ENCODE assay signal across 1 cellular context in the genomic region with DNA sequence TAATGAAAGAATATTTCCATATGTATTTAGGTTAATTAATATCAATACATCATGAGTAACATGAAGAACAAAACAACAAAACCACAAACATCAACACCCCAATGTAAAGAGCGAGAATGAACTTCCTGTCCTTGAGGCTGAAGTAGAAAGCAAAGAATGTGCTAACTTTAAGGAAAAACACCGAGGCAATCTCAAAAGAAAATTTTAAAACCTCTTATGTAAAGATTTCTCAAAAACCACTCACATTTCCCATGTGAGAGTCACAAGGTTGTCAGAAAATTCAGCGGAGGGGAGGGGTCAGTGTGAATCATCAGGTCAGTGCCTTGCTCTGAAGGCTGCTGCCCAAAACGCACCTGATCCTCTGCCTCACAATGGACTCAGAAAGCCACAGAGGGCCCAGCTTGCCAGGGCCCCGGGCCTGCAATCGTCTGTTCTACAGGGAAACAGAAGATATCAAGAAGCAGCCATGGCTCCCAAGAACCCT.
TF ChIP-seq lines count a peak whose summit lies in the region.

No MANE protein-coding gene starts in this region.

TF ChIP-seq in IMR-90, 13 proteins besides CTCF, POLR2A, EP300 and RAD21 (continued from another document):
- TF ChIP-seq, protein P1, sequence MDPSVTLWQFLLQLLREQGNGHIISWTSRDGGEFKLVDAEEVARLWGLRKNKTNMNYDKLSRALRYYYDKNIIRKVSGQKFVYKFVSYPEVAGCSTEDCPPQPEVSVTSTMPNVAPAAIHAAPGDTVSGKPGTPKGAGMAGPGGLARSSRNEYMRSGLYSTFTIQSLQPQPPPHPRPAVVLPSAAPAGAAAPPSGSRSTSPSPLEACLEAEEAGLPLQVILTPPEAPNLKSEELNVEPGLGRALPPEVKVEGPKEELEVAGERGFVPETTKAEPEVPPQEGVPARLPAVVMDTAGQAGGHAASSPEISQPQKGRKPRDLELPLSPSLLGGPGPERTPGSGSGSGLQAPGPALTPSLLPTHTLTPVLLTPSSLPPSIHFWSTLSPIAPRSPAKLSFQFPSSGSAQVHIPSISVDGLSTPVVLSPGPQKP (IDR thresholded peaks at IDR 0.05; ENCODE audit: borderline replicate concordance, low read depth, low read length) = no peak
- no peak for TF ChIP-seq RFX5 (IDR thresholded peaks at IDR 0.05; ENCODE audit: low read depth, low read length)
- no peak for TF ChIP-seq SMC3 (IDR thresholded peaks at IDR 0.05; ENCODE audit: low read depth, low read length)
- no peak for TF ChIP-seq MAZ (IDR thresholded peaks at IDR 0.05; ENCODE audit: borderline replicate concordance, low read depth, low read length)
- no peak for TF ChIP-seq MAFK (IDR thresholded peaks at IDR 0.05; ENCODE audit: low read depth, low read length)
- TF ChIP-seq USF2 (IDR thresholded peaks at IDR 0.05; ENCODE audit: low read depth, low read length) = no peak
- TF ChIP-seq RCOR1 (IDR thresholded peaks at IDR 0.05; ENCODE audit: insufficient replicate concordance, low read length) = no peak
- TF ChIP-seq FOS (IDR thresholded peaks at IDR 0.05; ENCODE audit: low read depth, low read length) = no peak
